8 cellular contexts compared by ENCODE assay signal in genomic region chr3:71725279-71725991, GRCh38. TPM values are rescaled to one million over a fixed set of nuclear protein-coding genes. Genes with fewer than 3 reads are reported as not detected.
DNase-seq lines count a peak whose midpoint lies in the region; ATAC-seq, FAIRE-seq and TF ChIP-seq lines count a peak whose summit lies in the region.

Gene EIF4E3, minus strand, starts transcription at chr3:71725402. Its CDS starts 35 bp downstream, at chr3:71725367.

- H3K4me3 ChIP-seq in OCI-LY3 (ENCODE audit: low read length) (peak within 1 kb of the TSS; percentile 81), pancreas (peak within 1 kb of the TSS; percentile 83 to 90 (median 88))

- H3K36me3 Mint-ChIP-seq in H9 (ENCODE audit: insufficient read depth in 1 of 3, low read depth in 3 of 3), result 0 out of 7 replicates have a peak, but pooled peaks cover 0 to 4% (median 0%) of the 10 kb centered on the region in 3 experiments
- peaks cover 18% of the 10 kb centered on the region for H3K36me3 Mint-ChIP-seq in activated naive CD8-positive, alpha-beta T cell treated with anti-CD3 and anti-CD28 coated beads for 36 hours

- H2BK120ac ChIP-seq in H9 (ENCODE audit: low read depth, low read length, poor library complexity, severe bottlenecking), result no peak within 1 kb of the TSS

- DNase-seq in EL (peak; percentile 19), H9 (peak; percentile 52), cardiac septum (ENCODE audit: low spot score) (no peak), pancreas (peak in 5 of 6 donors; percentile 26 to 81 (median 58)), NCI-H2029 (lab: John Stamatoyannopoulos, UW) (no peak)
- DNase-seq in activated naive CD8-positive, alpha-beta T cell treated with anti-CD3 and anti-CD28 coated beads for 36 hours, result peak; percentile 60

- intact Hi-C loops in cardiac septum (cut with DNase I), result loop anchor here (5.0 to 10.0 kb wide), 2 partner anchors 229 to 1097 kb away; no protein-coding TSS in a partner anchor
- intact Hi-C loops in pancreas (cut with DNase I), result no loop called here

- H3K27me3 ChIP-seq in H9 (ENCODE audit: insufficient read depth, low read length) (peaks cover 6% of the 10 kb centered on the region; the same call in 1 of the 2 replicates), OCI-LY3 (ENCODE audit: low read depth, low read length) (peaks cover 77% of the 10 kb centered on the region), pancreas (no peaks in the 10 kb centered on the region)

- H3K23ac ChIP-seq in H9 (ENCODE audit: insufficient read length, low read depth, low read length), result no peak within 1 kb of the TSS

- H3K79me1 ChIP-seq in H9 (ENCODE audit: insufficient read depth, low read depth, low read length, poor library complexity, severe bottlenecking), result no peaks in the 10 kb centered on the region

- H3K27ac ChIP-seq in H9 (ENCODE audit: insufficient read length, low read depth, low read length) (no peak within 1 kb of the TSS), OCI-LY3 (ENCODE audit: low read length) (no peak within 1 kb of the TSS), pancreas (peak within 1 kb of the TSS; percentile 55 to 76 (median 70))

- H4K20me1 ChIP-seq in H9 (ENCODE audit: control insufficient read depth, insufficient read depth, insufficient read length) (no peaks in the 10 kb centered on the region), OCI-LY3 (ENCODE audit: insufficient read depth, low read length) (no peaks in the 10 kb centered on the region)

- H2AK5ac ChIP-seq in H9 (ENCODE audit: insufficient read length, low read length), result no peak within 1 kb of the TSS

- H2BK20ac ChIP-seq in H9 (ENCODE audit: low read depth, low read length, poor library complexity, severe bottlenecking), result no peak within 1 kb of the TSS

- 0 out of 7 replicates have a peak within 1 kb of the TSS, but pooled peaks of 1 of the 3 experiments have one; percentile 54 for H3K27ac Mint-ChIP-seq in H9
- peak within 1 kb of the TSS; percentile 98 for H3K27ac Mint-ChIP-seq in activated naive CD8-positive, alpha-beta T cell treated with anti-CD3 and anti-CD28 coated beads for 36 hours

- peak within 1 kb of the TSS; percentile 65 for H4K5ac ChIP-seq in H9 (ENCODE audit: insufficient read length, low read depth, low read length)

- TF ChIP-seq CTCF in H9 (conservative IDR thresholded peaks at IDR 0.05) (no peak), OCI-LY3 (IDR thresholded peaks at IDR 0.05; ENCODE audit: low read depth, low read length) (no peak), pancreas (IDR thresholded peaks at IDR 0.05) (no peak)

- H2BK5ac ChIP-seq in H9 (ENCODE audit: insufficient read length, low read length), result no peak within 1 kb of the TSS

- H2AFZ ChIP-seq in H9 (ENCODE audit: low read length), result no peak within 1 kb of the TSS
- H2AFZ ChIP-seq in OCI-LY3 (ENCODE audit: low read depth, low read length), result peak within 1 kb of the TSS; percentile 39

- no peak within 1 kb of the TSS for H4K8ac ChIP-seq in H9 (replicated peaks; ENCODE audit: insufficient read length, low read depth, low read length)

- peak within 1 kb of the TSS; percentile 66 for H3K18ac ChIP-seq in H9 (ENCODE audit: insufficient read length, low read depth, low read length)

- peak within 1 kb of the TSS; percentile 45 for H3K9ac ChIP-seq in H9 (ENCODE audit: extremely low read depth, insufficient read length, low read length)
- H3K9ac ChIP-seq in OCI-LY3 (ENCODE audit: low read length), result peak within 1 kb of the TSS; percentile 38

- H3T11ph ChIP-seq in H9 (ENCODE audit: low read length), result no peak within 1 kb of the TSS

- H3K9me3 Mint-ChIP-seq in H9, result no peaks in the 10 kb centered on the region
- no peaks in the 10 kb centered on the region for H3K9me3 Mint-ChIP-seq in activated naive CD8-positive, alpha-beta T cell treated with anti-CD3 and anti-CD28 coated beads for 36 hours

- H3K4ac ChIP-seq in H9 (ENCODE audit: low read depth, low read length), result no peak within 1 kb of the TSS

- no peaks in the 10 kb centered on the region for H3K79me2 ChIP-seq in H9 (ENCODE audit: insufficient read depth, low read length)
- H3K79me2 ChIP-seq in OCI-LY3 (ENCODE audit: low read length), result no peaks in the 10 kb centered on the region

- H3K4me1 ChIP-seq in H9 (ENCODE audit: insufficient read depth, low read length) (peaks cover 5% of the 10 kb centered on the region; the same call in 1 of the 2 replicates), OCI-LY3 (ENCODE audit: low read length) (peaks cover 13% of the 10 kb centered on the region), pancreas (peaks cover 0 to 13% (median 9%) of the 10 kb centered on the region in 3 donors)

- WGBS in H9 (ENCODE audit: extremely low coverage, insufficient read length, low lambda C conversion rate), result no CpG with 5 or more reads among the region's 77 CpGs
- 2 to 5% methylated on average over 39 to 77 of the region's 77 CpGs for WGBS in pancreas, 2 donors

- no peak for FAIRE-seq in pancreas (lab: Jason Lieb, UNC)

- no peak within 1 kb of the TSS for H3K56ac ChIP-seq in H9 (ENCODE audit: insufficient read length, low read depth, low read length)

- H3K9me3 ChIP-seq in H9 (ENCODE audit: control insufficient read depth, low read depth, low read length) (no peaks in the 10 kb centered on the region), OCI-LY3 (ENCODE audit: insufficient read depth, low read length) (no peaks in the 10 kb centered on the region), pancreas (no peaks in the 10 kb centered on the region)

- ATAC-seq in pancreas (peak; percentile 48 to 69 (median 66)), HG03378 (IDR thresholded peaks at IDR 0.05; ENCODE audit: unreplicated experiment) (no peak)

- peaks cover 29 to 38% of the 10 kb centered on the region in 2 experiments for H3K4me1 Mint-ChIP-seq in H9
- H3K4me1 Mint-ChIP-seq in activated naive CD8-positive, alpha-beta T cell treated with anti-CD3 and anti-CD28 coated beads for 36 hours, result peaks cover 61% of the 10 kb centered on the region

- H2BK12ac ChIP-seq in H9 (ENCODE audit: insufficient read length, low read depth, low read length), result no peak within 1 kb of the TSS

- H3K27me3 Mint-ChIP-seq in H9 (ENCODE audit: low read depth), result peaks cover 40% of the 10 kb centered on the region
- no peaks in the 10 kb centered on the region for H3K27me3 Mint-ChIP-seq in activated naive CD8-positive, alpha-beta T cell treated with anti-CD3 and anti-CD28 coated beads for 36 hours

- peak within 1 kb of the TSS; percentile 73 to 86 for H3K4me3 Mint-ChIP-seq in H9
- H3K4me3 Mint-ChIP-seq in activated naive CD8-positive, alpha-beta T cell treated with anti-CD3 and anti-CD28 coated beads for 36 hours, result peak within 1 kb of the TSS; percentile 96

- H3K36me3 ChIP-seq in OCI-LY3 (replicated peaks; ENCODE audit: low read depth, low read length), result no peaks in the 10 kb centered on the region
- no peaks in the 10 kb centered on the region for H3K36me3 ChIP-seq in pancreas

- H3K14ac ChIP-seq in H9 (ENCODE audit: insufficient read depth, low read length), result peak within 1 kb of the TSS; percentile 90

- H4K91ac ChIP-seq in H9 (ENCODE audit: insufficient read length, low read depth, low read length), result no peak within 1 kb of the TSS

- H3K4me2 ChIP-seq in H9 (ENCODE audit: insufficient read depth, insufficient read length, low read length) (peak within 1 kb of the TSS; percentile 88), OCI-LY3 (ENCODE audit: low read length) (peak within 1 kb of the TSS; percentile 99)

- peaks cover 9% of the 10 kb centered on the region for H3K23me2 ChIP-seq in H9 (ENCODE audit: insufficient read length, low read depth, low read length, poor library complexity, severe bottlenecking)

- H2BK15ac ChIP-seq in H9 (ENCODE audit: low read depth, low read length), result no peak within 1 kb of the TSS

RNA-seq across cellular contexts. Expression of gene EIF4E3, which starts in this region (rescaled TPM):
- 12.9 and 13.1 TPM in 2 replicates for total RNA-seq in H9 (2021)
- total RNA-seq in activated naive CD8-positive, alpha-beta T cell treated with anti-CD3 and anti-CD28 coated beads for 36 hours, result 10 to 100 TPM; 24.9 to 26.1 TPM
- 54.7 TPM for total RNA-seq in cardiac septum
- total RNA-seq in pancreas, result 10 to 100 TPM; 13.2 to 17.3 (median 14.8) TPM
- polyA plus RNA-seq in pancreas, result 1 to 10 TPM; 4.1 to 7.3 TPM

Comparison
In these comparisons a context has a peak if more than half of its experiments do, and no peak if none do; other contexts are left out.
1. DNase-seq: peak in EL (single experiment), H9 (single experiment), activated naive CD8-positive, alpha-beta T cell treated with anti-CD3 and anti-CD28 coated beads for 36 hours (single experiment) and pancreas (5 of 6); none in cardiac septum (single experiment) and NCI-H2029 (single experiment).
2. H3K27ac ChIP-seq: peak in pancreas (4 of 4); none in H9 (single experiment) and OCI-LY3 (single experiment).